18 cellular contexts compared by ENCODE assay signal in the genomic region with DNA sequence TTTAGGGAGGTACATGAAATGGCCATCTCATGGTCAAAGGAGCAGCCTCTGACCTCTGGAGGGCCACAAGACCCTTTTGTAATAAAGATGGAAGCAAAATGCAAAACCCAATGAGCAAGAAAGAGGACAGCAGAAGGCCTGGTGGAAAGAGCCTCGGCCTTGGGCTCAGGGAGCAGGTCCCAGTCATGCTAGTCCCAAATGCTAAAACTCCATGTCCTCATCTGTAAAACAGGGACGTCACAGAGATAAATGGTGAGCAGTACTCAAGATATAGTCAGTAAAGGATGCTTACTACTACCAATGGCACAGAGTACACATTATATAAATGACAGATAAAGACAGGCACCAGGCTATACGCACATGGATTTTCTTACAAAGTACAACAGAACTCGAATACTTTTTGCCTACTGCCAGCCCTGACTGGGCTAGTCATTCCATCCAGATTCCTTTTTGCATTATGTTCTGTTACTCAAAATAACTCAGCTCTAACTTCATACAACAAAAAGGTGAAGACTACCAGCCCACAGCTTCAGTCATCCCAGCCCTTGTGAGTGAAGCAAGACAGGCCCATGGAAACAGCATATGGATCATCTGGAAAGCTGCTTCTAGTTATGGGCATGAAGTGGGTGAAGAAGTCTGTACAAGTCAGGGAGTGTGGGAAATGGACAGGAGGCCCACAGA.
"Had no signal": no experiment of that assay in that cellular context is flagged by ENCODE, and none has a peak within 500 bp of the region (broad histone marks: within the 10 kb centered on the region; RNA-seq: fewer than 3 reads in every experiment).

No MANE protein-coding gene starts in this region.

- H3K27me3 ChIP-seq: sigmoid colon, SJCRH30 had no signal

- H3K4me3 ChIP-seq: sigmoid colon, SJCRH30 had no signal

- H3K27me3 Mint-ChIP-seq: activated naive CD8-positive, alpha-beta T cell treated with anti-CD3 and anti-CD28 coated beads for 36 hours; dendritic cell treated with granulocyte-macrophage colony-stimulating factor and Interleukin-4, amounts not matched to agents 40 ng/mL and 50 ng/mL, for 4 days; memory B cell; progenitor cell of endocrine pancreas; stimulated activated memory B cell treated with anti-CD40 and anti-IgM and Interleukin-4, amounts not matched to agents 10 μg/mL and 1 μg/mL and 100 μg/mL, for 72 hours had no signal

- H3K4me3 Mint-ChIP-seq: activated naive CD8-positive, alpha-beta T cell treated with anti-CD3 and anti-CD28 coated beads for 36 hours; brain; dendritic cell treated with granulocyte-macrophage colony-stimulating factor and Interleukin-4, amounts not matched to agents 40 ng/mL and 50 ng/mL, for 4 days; memory B cell; nephron progenitor cell; stimulated activated memory B cell treated with anti-CD40 and anti-IgM and Interleukin-4, amounts not matched to agents 10 μg/mL and 1 μg/mL and 100 μg/mL, for 72 hours had no signal

- H3K9me3 Mint-ChIP-seq: activated naive CD8-positive, alpha-beta T cell treated with anti-CD3 and anti-CD28 coated beads for 36 hours; brain; dendritic cell treated with granulocyte-macrophage colony-stimulating factor and Interleukin-4, amounts not matched to agents 40 ng/mL and 50 ng/mL, for 4 days; memory B cell; nephron progenitor cell; stimulated activated memory B cell treated with anti-CD40 and anti-IgM and Interleukin-4, amounts not matched to agents 10 μg/mL and 1 μg/mL and 100 μg/mL, for 72 hours had no signal

- H3K27ac Mint-ChIP-seq: activated naive CD8-positive, alpha-beta T cell treated with anti-CD3 and anti-CD28 coated beads for 36 hours; dendritic cell treated with granulocyte-macrophage colony-stimulating factor and Interleukin-4, amounts not matched to agents 40 ng/mL and 50 ng/mL, for 4 days; memory B cell; nephron progenitor cell; progenitor cell of endocrine pancreas; stimulated activated memory B cell treated with anti-CD40 and anti-IgM and Interleukin-4, amounts not matched to agents 10 μg/mL and 1 μg/mL and 100 μg/mL, for 72 hours had no signal

- H3K4me1 Mint-ChIP-seq: activated naive CD8-positive, alpha-beta T cell treated with anti-CD3 and anti-CD28 coated beads for 36 hours; brain; memory B cell; nephron progenitor cell; stimulated activated memory B cell treated with anti-CD40 and anti-IgM and Interleukin-4, amounts not matched to agents 10 μg/mL and 1 μg/mL and 100 μg/mL, for 72 hours had no signal

- H3K9me3 ChIP-seq: sigmoid colon, SJCRH30 had no signal

- DNase-seq: activated CD4-positive, alpha-beta T cell treated with anti-CD3 and anti-CD28 coated beads, Interleukin-2, amount 50 U/mL, for 1 hour; activated CD4-positive, CD25-positive, alpha-beta regulatory T cell; activated effector memory CD4-positive, alpha-beta T cell treated with anti-CD3 and anti-CD28 coated beads, Interleukin-2, amount 50 U/mL, for 16 hours; activated naive CD8-positive, alpha-beta T cell treated with anti-CD3 and anti-CD28 coated beads for 36 hours; activated T-cell treated with anti-CD3 and anti-CD28 coated beads, Interleukin-2, amount 50 U/mL, for 1 hour; nephron progenitor cell; occipital lobe; RPMI8226; SJCRH30; substantia nigra; trophoblast cell had no signal

- H3K27ac ChIP-seq: SJCRH30 had no signal

- H3K4me1 ChIP-seq: SJCRH30 had no signal

- ATAC-seq: left lobe of liver; stimulated activated memory B cell treated with anti-CD40 and anti-IgM and Interleukin-4, amounts not matched to agents 10 μg/mL and 1 μg/mL and 100 μg/mL, for 72 hours had no signal
